In genomic region chr7:138089080-138089901, GRCh38 we compare ENCODE assay signal across 1 cellular context.
TF ChIP-seq lines count a peak whose summit lies in the region.

No MANE protein-coding gene starts in this region.

TF ChIP-seq in HepG2, 621 proteins besides CTCF, POLR2A, EP300 and RAD21 (continued from another document and continues in another):
- TF ChIP-seq HOMEZ (CRISPR knock-in tag; IDR thresholded peaks at IDR 0.05; ENCODE audit: low read depth) = 0 out of 2 replicates have a peak, but pooled peaks have one; percentile 51
- TF ChIP-seq FOXK2 (IDR thresholded peaks at IDR 0.05) = no peak
- no peak; the same call in 1 of the 2 replicates for TF ChIP-seq MAX (IDR thresholded peaks at IDR 0.05)
- TF ChIP-seq ZNF780A (CRISPR knock-in tag; IDR thresholded peaks at IDR 0.05) = no peak
- TF ChIP-seq HHEX (CRISPR knock-in tag; IDR thresholded peaks at IDR 0.05) = peak; percentile 82
- TF ChIP-seq ZSCAN31 (CRISPR knock-in tag; IDR thresholded peaks at IDR 0.05; ENCODE audit: low read depth) = no peak
- no peak for TF ChIP-seq SNAPC5 (CRISPR knock-in tag; IDR thresholded peaks at IDR 0.05; ENCODE audit: borderline replicate concordance)
- TF ChIP-seq ZNF720 (CRISPR knock-in tag; IDR thresholded peaks at IDR 0.05) = no peak
- TF ChIP-seq ZNF121 (CRISPR knock-in tag; IDR thresholded peaks at IDR 0.05) = no peak
- TF ChIP-seq ELF4 (CRISPR knock-in tag; IDR thresholded peaks at IDR 0.05; ENCODE audit: borderline replicate concordance) = no peak
- TF ChIP-seq DZIP1 (CRISPR knock-in tag; IDR thresholded peaks at IDR 0.05) = no peak
- no peak for TF ChIP-seq HNRNPH1 (optimal IDR thresholded peaks at IDR 0.05; ENCODE audit: low read depth, low read length)
- TF ChIP-seq SRSF9 (IDR thresholded peaks at IDR 0.05; ENCODE audit: borderline replicate concordance, insufficient read depth, low read depth, low read length, poor library complexity, severe bottlenecking) = no peak
- TF ChIP-seq RFXANK (CRISPR knock-in tag; IDR thresholded peaks at IDR 0.05) = no peak
- no peak for TF ChIP-seq ZNF503 (CRISPR knock-in tag; IDR thresholded peaks at IDR 0.05)
- TF ChIP-seq ZFP41 (CRISPR knock-in tag; IDR thresholded peaks at IDR 0.05; ENCODE audit: borderline replicate concordance) = no peak
- no peak for TF ChIP-seq SALL2 (CRISPR knock-in tag; IDR thresholded peaks at IDR 0.05)
- TF ChIP-seq HINFP (CRISPR knock-in tag; IDR thresholded peaks at IDR 0.05; ENCODE audit: low read depth) = no peak
- no peak for TF ChIP-seq KDM2A (CRISPR knock-in tag; IDR thresholded peaks at IDR 0.05; ENCODE audit: borderline replicate concordance, low read depth)
- TF ChIP-seq LCORL (IDR thresholded peaks at IDR 0.05) = no peak
- no peak for TF ChIP-seq LCORL (CRISPR knock-in tag; IDR thresholded peaks at IDR 0.05)
- no peak for TF ChIP-seq ZNF343 (CRISPR knock-in tag; IDR thresholded peaks at IDR 0.05)
- TF ChIP-seq WIZ (CRISPR knock-in tag; IDR thresholded peaks at IDR 0.05) = no peak
- TF ChIP-seq PTBP1 (IDR thresholded peaks at IDR 0.05; ENCODE audit: low read depth, low read length, poor library complexity, severe bottlenecking) = no peak
- TF ChIP-seq, protein P1, sequence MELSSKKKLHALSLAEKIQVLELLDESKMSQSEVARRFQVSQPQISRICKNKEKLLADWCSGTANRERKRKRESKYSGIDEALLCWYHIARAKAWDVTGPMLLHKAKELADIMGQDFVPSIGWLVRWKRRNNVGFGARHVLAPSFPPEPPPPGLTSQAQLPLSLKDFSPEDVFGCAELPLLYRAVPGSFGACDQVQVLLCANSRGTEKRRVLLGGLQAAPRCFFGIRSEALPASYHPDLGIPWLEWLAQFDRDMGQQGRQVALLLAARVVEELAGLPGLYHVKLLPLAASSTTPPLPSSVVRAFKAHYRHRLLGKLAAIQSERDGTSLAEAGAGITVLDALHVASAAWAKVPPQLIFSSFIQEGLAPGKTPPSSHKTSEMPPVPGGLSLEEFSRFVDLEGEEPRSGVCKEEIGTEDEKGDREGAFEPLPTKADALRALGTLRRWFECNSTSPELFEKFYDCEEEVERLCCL (CRISPR knock-in tag; IDR thresholded peaks at IDR 0.05; ENCODE audit: borderline replicate concordance) = no peak
- no peak for TF ChIP-seq IKZF4 (CRISPR knock-in tag; IDR thresholded peaks at IDR 0.05; ENCODE audit: borderline replicate concordance, low read depth, not compliant biosample characterization)
- TF ChIP-seq DNMT3B (CRISPR knock-in tag; conservative IDR thresholded peaks at IDR 0.05) = no peak
- TF ChIP-seq PHB2 (IDR thresholded peaks at IDR 0.05; ENCODE audit: partially characterized antibody) = no peak
- peak; percentile 61; the same call in 1 of the 2 replicates for TF ChIP-seq NCOA2 (CRISPR knock-in tag; IDR thresholded peaks at IDR 0.05)
- no peak for TF ChIP-seq SRY (CRISPR knock-in tag; IDR thresholded peaks at IDR 0.05)
- TF ChIP-seq, protein P2, sequence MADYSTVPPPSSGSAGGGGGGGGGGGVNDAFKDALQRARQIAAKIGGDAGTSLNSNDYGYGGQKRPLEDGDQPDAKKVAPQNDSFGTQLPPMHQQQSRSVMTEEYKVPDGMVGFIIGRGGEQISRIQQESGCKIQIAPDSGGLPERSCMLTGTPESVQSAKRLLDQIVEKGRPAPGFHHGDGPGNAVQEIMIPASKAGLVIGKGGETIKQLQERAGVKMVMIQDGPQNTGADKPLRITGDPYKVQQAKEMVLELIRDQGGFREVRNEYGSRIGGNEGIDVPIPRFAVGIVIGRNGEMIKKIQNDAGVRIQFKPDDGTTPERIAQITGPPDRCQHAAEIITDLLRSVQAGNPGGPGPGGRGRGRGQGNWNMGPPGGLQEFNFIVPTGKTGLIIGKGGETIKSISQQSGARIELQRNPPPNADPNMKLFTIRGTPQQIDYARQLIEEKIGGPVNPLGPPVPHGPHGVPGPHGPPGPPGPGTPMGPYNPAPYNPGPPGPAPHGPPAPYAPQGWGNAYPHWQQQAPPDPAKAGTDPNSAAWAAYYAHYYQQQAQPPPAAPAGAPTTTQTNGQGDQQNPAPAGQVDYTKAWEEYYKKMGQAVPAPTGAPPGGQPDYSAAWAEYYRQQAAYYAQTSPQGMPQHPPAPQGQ (CRISPR knock-in tag; IDR thresholded peaks at IDR 0.05; ENCODE audit: borderline replicate concordance) = no peak
- TF ChIP-seq EED (CRISPR knock-in tag; IDR thresholded peaks at IDR 0.05) = no peak
- TF ChIP-seq, protein P3, sequence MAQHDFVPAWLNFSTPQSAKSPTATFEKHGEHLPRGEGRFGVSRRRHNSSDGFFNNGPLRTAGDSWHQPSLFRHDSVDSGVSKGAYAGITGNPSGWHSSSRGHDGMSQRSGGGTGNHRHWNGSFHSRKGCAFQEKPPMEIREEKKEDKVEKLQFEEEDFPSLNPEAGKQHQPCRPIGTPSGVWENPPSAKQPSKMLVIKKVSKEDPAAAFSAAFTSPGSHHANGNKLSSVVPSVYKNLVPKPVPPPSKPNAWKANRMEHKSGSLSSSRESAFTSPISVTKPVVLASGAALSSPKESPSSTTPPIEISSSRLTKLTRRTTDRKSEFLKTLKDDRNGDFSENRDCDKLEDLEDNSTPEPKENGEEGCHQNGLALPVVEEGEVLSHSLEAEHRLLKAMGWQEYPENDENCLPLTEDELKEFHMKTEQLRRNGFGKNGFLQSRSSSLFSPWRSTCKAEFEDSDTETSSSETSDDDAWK (CRISPR knock-in tag; IDR thresholded peaks at IDR 0.05) = no peak
- no peak for TF ChIP-seq ZFX (CRISPR knock-in tag; IDR thresholded peaks at IDR 0.05; ENCODE audit: low read depth)
- TF ChIP-seq, protein P4, sequence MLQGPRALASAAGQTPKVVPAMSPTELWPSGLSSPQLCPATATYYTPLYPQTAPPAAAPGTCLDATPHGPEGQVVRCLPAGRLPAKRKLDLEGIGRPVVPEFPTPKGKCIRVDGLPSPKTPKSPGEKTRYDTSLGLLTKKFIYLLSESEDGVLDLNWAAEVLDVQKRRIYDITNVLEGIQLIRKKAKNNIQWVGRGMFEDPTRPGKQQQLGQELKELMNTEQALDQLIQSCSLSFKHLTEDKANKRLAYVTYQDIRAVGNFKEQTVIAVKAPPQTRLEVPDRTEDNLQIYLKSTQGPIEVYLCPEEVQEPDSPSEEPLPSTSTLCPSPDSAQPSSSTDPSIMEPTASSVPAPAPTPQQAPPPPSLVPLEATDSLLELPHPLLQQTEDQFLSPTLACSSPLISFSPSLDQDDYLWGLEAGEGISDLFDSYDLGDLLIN (CRISPR knock-in tag; IDR thresholded peaks at IDR 0.05; ENCODE audit: borderline replicate concordance) = no peak
- TF ChIP-seq ZSCAN9 (CRISPR knock-in tag; IDR thresholded peaks at IDR 0.05; ENCODE audit: borderline replicate concordance) = 0 out of 2 replicates have a peak, but pooled peaks have one; percentile 54
- TF ChIP-seq ZMYM3 (CRISPR knock-in tag; IDR thresholded peaks at IDR 0.05) = no peak
- no peak for TF ChIP-seq MED8 (CRISPR knock-in tag; IDR thresholded peaks at IDR 0.05; ENCODE audit: insufficient replicate concordance)
- no peak for TF ChIP-seq ZNF20 (CRISPR knock-in tag; IDR thresholded peaks at IDR 0.05)
- no peak for TF ChIP-seq SMYD3 (CRISPR knock-in tag; IDR thresholded peaks at IDR 0.05)
- TF ChIP-seq, protein P5, sequence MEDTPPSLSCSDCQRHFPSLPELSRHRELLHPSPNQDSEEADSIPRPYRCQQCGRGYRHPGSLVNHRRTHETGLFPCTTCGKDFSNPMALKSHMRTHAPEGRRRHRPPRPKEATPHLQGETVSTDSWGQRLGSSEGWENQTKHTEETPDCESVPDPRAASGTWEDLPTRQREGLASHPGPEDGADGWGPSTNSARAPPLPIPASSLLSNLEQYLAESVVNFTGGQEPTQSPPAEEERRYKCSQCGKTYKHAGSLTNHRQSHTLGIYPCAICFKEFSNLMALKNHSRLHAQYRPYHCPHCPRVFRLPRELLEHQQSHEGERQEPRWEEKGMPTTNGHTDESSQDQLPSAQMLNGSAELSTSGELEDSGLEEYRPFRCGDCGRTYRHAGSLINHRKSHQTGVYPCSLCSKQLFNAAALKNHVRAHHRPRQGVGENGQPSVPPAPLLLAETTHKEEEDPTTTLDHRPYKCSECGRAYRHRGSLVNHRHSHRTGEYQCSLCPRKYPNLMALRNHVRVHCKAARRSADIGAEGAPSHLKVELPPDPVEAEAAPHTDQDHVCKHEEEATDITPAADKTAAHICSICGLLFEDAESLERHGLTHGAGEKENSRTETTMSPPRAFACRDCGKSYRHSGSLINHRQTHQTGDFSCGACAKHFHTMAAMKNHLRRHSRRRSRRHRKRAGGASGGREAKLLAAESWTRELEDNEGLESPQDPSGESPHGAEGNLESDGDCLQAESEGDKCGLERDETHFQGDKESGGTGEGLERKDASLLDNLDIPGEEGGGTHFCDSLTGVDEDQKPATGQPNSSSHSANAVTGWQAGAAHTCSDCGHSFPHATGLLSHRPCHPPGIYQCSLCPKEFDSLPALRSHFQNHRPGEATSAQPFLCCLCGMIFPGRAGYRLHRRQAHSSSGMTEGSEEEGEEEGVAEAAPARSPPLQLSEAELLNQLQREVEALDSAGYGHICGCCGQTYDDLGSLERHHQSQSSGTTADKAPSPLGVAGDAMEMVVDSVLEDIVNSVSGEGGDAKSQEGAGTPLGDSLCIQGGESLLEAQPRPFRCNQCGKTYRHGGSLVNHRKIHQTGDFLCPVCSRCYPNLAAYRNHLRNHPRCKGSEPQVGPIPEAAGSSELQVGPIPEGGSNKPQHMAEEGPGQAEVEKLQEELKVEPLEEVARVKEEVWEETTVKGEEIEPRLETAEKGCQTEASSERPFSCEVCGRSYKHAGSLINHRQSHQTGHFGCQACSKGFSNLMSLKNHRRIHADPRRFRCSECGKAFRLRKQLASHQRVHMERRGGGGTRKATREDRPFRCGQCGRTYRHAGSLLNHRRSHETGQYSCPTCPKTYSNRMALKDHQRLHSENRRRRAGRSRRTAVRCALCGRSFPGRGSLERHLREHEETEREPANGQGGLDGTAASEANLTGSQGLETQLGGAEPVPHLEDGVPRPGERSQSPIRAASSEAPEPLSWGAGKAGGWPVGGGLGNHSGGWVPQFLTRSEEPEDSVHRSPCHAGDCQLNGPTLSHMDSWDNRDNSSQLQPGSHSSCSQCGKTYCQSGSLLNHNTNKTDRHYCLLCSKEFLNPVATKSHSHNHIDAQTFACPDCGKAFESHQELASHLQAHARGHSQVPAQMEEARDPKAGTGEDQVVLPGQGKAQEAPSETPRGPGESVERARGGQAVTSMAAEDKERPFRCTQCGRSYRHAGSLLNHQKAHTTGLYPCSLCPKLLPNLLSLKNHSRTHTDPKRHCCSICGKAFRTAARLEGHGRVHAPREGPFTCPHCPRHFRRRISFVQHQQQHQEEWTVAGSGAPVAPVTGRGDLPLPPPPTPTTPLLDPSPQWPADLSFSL (CRISPR knock-in tag; IDR thresholded peaks at IDR 0.05) = no peak
